Comparison of ENCODE assay signal across 1 cellular context in the genomic region with DNA sequence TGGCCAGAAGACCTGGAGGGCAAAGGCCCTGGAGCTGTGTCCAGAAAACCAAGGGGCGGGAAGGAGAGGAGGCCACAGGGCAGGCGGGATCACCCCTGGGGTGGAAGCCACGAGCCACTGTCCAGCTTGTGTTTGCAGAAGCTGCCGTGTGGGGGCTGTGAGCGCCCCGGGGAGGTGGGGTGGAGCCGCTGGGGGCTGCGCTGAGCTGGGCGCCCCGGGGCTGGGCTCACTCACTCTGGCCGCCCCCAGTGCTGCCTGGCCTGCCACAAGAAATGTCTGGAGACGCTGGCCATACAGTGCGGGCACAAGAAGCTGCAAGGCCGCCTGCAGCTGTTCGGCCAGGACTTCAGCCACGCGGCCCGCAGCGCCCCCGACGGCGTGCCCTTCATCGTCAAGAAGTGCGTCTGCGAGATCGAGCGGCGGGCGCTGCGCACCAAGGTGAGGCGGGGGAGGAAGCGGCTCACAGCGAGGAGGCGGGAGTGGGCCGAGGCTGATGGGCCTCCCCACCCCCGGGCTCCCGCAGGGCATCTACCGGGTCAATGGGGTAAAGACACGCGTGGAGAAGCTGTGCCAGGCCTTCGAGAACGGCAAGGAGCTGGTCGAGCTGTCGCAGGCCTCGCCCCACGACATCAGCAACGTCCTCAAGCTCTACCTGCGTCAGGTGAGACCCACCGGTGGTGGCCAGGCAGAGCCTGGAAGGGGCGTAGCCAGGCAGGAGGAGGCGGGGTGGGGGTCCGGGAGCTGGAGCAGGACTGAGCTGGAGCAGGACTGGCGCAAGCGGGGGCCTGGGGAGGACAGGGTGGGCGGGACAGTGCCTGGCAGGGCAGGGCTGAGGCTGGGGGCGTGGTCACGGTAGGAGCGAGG.
TF ChIP-seq lines count a peak whose summit lies in the region.

No MANE protein-coding gene starts in this region.

TF ChIP-seq in H1, 55 proteins besides CTCF, POLR2A, EP300 and RAD21:
- TF ChIP-seq, protein P1, sequence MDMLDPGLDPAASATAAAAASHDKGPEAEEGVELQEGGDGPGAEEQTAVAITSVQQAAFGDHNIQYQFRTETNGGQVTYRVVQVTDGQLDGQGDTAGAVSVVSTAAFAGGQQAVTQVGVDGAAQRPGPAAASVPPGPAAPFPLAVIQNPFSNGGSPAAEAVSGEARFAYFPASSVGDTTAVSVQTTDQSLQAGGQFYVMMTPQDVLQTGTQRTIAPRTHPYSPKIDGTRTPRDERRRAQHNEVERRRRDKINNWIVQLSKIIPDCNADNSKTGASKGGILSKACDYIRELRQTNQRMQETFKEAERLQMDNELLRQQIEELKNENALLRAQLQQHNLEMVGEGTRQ (IDR thresholded peaks at IDR 0.05; ENCODE audit: low read length): 0 out of 2 replicates have a peak, but pooled peaks have one; percentile 1
- no peak for TF ChIP-seq EGR1 (IDR thresholded peaks at IDR 0.05; ENCODE audit: borderline replicate concordance, low read depth, low read length)
